Comparison of ENCODE assay signal across 8 cellular contexts in the genomic region with DNA sequence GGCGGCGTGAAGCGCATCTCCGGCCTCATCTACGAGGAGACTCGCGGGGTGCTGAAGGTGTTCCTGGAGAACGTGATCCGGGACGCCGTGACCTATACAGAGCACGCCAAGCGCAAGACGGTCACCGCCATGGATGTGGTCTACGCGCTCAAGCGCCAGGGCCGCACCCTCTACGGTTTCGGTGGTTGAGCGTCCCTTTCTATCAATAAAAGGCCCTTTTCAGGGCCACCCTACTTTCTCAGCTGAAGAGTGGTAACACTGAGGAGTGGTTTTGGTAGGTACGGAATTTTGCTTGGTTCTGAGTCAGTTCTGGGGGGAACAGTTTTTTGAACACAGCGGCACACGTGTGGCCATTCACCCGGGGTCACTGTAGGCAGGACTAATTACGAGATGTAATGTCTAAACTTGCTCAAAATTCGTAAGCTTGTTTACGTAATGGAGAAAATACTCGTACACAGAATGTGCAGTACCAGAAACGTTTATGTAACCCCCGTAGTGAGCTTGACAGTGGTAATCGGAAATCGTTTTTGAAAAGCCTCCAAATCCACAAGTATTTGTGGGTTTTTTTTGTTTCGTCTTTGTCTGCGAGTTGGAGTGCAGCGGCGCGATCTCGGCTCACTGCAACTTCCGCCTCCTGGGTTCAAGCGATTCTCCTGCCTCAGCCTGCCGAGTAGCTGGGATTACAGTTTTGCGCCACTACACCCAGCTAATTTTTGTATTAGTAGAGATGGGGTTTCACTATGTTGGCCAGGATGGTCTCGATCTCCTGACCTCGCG.
A peak's percentile ranks its signal among the peaks of the same experiment; 100 is the strongest.
DNase-seq lines count a peak whose midpoint lies in the region; ATAC-seq and TF ChIP-seq lines count a peak whose summit lies in the region.
"Not testable (repeated sequence)": the region's sequence is repeated elsewhere in the genome, so short reads cannot be mapped to it uniquely, and the experiment has no call there.

No MANE protein-coding gene starts in this region.

- not testable (repeated sequence) for H3K36me3 ChIP-seq in HCT116 (ENCODE audit: control insufficient read depth in 1 of 2, insufficient read depth in 2 of 2, low read length in 2 of 2); naive thymus-derived CD4-positive, alpha-beta T cell (ENCODE audit: control insufficient read depth in 2 of 3, insufficient read depth in 3 of 3, low read length in 3 of 3); tibial artery

- H3K9me3 ChIP-seq in HCT116 (ENCODE audit: control insufficient read depth in 1 of 2, insufficient read depth in 1 of 2, low read depth in 1 of 2, low read length in 2 of 2); naive thymus-derived CD4-positive, alpha-beta T cell (ENCODE audit: control insufficient read depth in 2 of 3, low read length in 3 of 3); tibial artery: not testable (repeated sequence)

- peak; percentile 80 for ATAC-seq in HCT116
- peak; percentile 80 for ATAC-seq in naive thymus-derived CD4-positive, alpha-beta T cell

- H3K9me2 ChIP-seq in HCT116 (ENCODE audit: insufficient read depth): not testable (repeated sequence)

- H3K4me3 ChIP-seq in GM12875 (ENCODE audit: low read depth, low read length) (peak overlapping the region; percentile 54), HCT116 (replicated peaks in 1 of 2; ENCODE audit: low read depth in 1 of 2, low read length in 2 of 2) (peak overlapping the region; percentile 50 to 71), tibial artery (peak overlapping the region; percentile 45 to 61)
- peak overlapping the region; percentile 87 for H3K4me3 ChIP-seq in naive thymus-derived CD4-positive, alpha-beta T cell (ENCODE audit: low read length)

- H3K79me2 ChIP-seq in HCT116 (ENCODE audit: insufficient read depth, low read length): not testable (repeated sequence)

- peak overlapping the region; percentile 87 to 97 (median 95) for H3K4me3 Mint-ChIP-seq in IgD-negative memory B cell
- H3K4me3 Mint-ChIP-seq in naive thymus-derived CD4-positive, alpha-beta T cell: peak overlapping the region; percentile 82 to 99 (median 94)

- TF ChIP-seq RAD21 in HCT116 (IDR thresholded peaks at IDR 0.05; ENCODE audit: low read depth): not testable (repeated sequence)

- peak; percentile 37 for DNase-seq in HCT116 (ENCODE audit: low read depth, low spot score)
- DNase-seq in RKO (ENCODE audit: low spot score): peak; percentile 83
- DNase-seq in activated effector memory CD4-positive, alpha-beta T cell treated with anti-CD3 and anti-CD28 coated beads, Interleukin-2, amount 50 U/mL, for 16 hours: peak; percentile 76
- DNase-seq in fibroblast of peridontal ligament (ENCODE audit: extremely low read depth): peak; percentile 87
- peak in 8 of 9 donors; percentile 45 to 84 (median 79) for DNase-seq in naive thymus-derived CD4-positive, alpha-beta T cell
- not testable (repeated sequence) for DNase-seq in tibial artery

- POLR2A ChIA-PET in HCT116 (lab: Charles Lee): interaction anchor here (1.4 to 9.0 kb wide), 8 partner anchors 10 to 1803 kb away, joined by 4 to 173 read pairs (median 50); a partner anchor contains a TSS
- POLR2A ChIA-PET in naive thymus-derived CD4-positive, alpha-beta T cell (lab: Charles Lee): interaction anchor here (0.6 to 9.2 kb wide), 40 partner anchors 11 to 1804 kb away, joined by 3 to 445 read pairs (median 5); a partner anchor contains a TSS

- H3K27ac Mint-ChIP-seq in IgD-negative memory B cell: peak overlapping the region; percentile 89 to 99 (median 99)
- H3K27ac Mint-ChIP-seq in naive thymus-derived CD4-positive, alpha-beta T cell: peak overlapping the region; percentile 90 to 100 (median 98)

- CTCF ChIA-PET in HCT116 (lab: Charles Lee): interaction anchor here (1.1 to 1.4 kb wide), 3 partner anchors 10 to 72 kb away, joined by 3 to 5 read pairs (median 3); no protein-coding TSS in a partner anchor
- CTCF ChIA-PET in naive thymus-derived CD4-positive, alpha-beta T cell (lab: Charles Lee): interaction anchor here (0.7 to 2.5 kb wide), 9 partner anchors 10 to 78 kb away, joined by 3 to 11 read pairs (median 5); a partner anchor contains a TSS

- peaks cover 12 to 38% of the 10 kb centered on the region in 2 experiments; a peak in 3 of 4 replicates for H3K4me1 ChIP-seq in HCT116 (ENCODE audit: control insufficient read depth in 1 of 2, insufficient read depth in 2 of 2, low read length in 2 of 2)
- H3K4me1 ChIP-seq in naive thymus-derived CD4-positive, alpha-beta T cell (ENCODE audit: control insufficient read depth in 2 of 2, insufficient read depth in 2 of 2, low read length in 2 of 2); tibial artery: not testable (repeated sequence)

- H4K20me1 ChIP-seq in HCT116 (ENCODE audit: insufficient read depth): not testable (repeated sequence)

- peaks cover 10 to 24% (median 10%) of the 10 kb centered on the region in 3 donors for H3K4me1 Mint-ChIP-seq in IgD-negative memory B cell
- H3K4me1 Mint-ChIP-seq in naive thymus-derived CD4-positive, alpha-beta T cell: peaks cover 9 to 50% (median 26%) of the 10 kb centered on the region in 7 donors

- peak overlapping the region; percentile 88 for H3K9ac ChIP-seq in HCT116 (ENCODE audit: low read length)

- intact Hi-C loops in HCT116 (cut with micrococcal nuclease); tibial artery (cut with DNase I; ENCODE audit: low total_unique reads): not testable (repeated sequence)
- intact Hi-C loops in naive thymus-derived CD4-positive, alpha-beta T cell (cut with micrococcal nuclease): loop anchor here (1.0 to 2.0 kb wide), 6 partner anchors 10 to 70 kb away; a partner anchor contains a TSS

- H3K27me3 Mint-ChIP-seq in IgD-negative memory B cell; naive thymus-derived CD4-positive, alpha-beta T cell: not testable (repeated sequence)

- RAD21 ChIA-PET in HCT116 (lab: Charles Lee; ENCODE audit: low non-redundant PET in 1 of 2, low total read pairs in 2 of 2, uncharacterized antibody in 2 of 2, unreplicated experiment in 2 of 2): interaction anchor here in 1 of 2 experiments (0.7 kb wide), 1 partner anchor 70 kb away, joined by 3 read pairs; no protein-coding TSS in a partner anchor

- H3K9me3 Mint-ChIP-seq in IgD-negative memory B cell: not testable (repeated sequence)
- H3K9me3 Mint-ChIP-seq in naive thymus-derived CD4-positive, alpha-beta T cell: peaks cover 0 to 11% (median 0%) of the 10 kb centered on the region in 11 donors

- H2AFZ ChIP-seq in HCT116 (ENCODE audit: low read depth, low read length, poor library complexity, severe bottlenecking): not testable (repeated sequence)

- not testable (repeated sequence) for H3K27me3 ChIP-seq in HCT116 (ENCODE audit: insufficient read depth, low read length); naive thymus-derived CD4-positive, alpha-beta T cell (ENCODE audit: control insufficient read depth in 2 of 2, insufficient read depth in 2 of 2, low read length in 2 of 2)
- H3K27me3 ChIP-seq in tibial artery: peaks cover 0 to 16% of the 10 kb centered on the region in 2 donors

- H3K36me3 Mint-ChIP-seq in IgD-negative memory B cell; naive thymus-derived CD4-positive, alpha-beta T cell: not testable (repeated sequence)

- BruUV-seq in HCT116 (replicated peaks; lab: Mats Ljungman, UMichigan): TSS peak; percentile 93

- TF ChIP-seq CTCF in GM12875 (IDR thresholded peaks at IDR 0.05; ENCODE audit: borderline replicate concordance, insufficient read depth, low read depth, low read length); HCT116 (IDR thresholded peaks at IDR 0.05 in 2 of 3, conservative IDR thresholded peaks at IDR 0.05 in 1 of 3; ENCODE audit: borderline replicate concordance in 1 of 3, insufficient read depth in 1 of 3, low read depth in 2 of 3, low read length in 2 of 3); tibial artery (IDR thresholded peaks at IDR 0.05): not testable (repeated sequence)

- H3K27ac ChIP-seq in HCT116 (ENCODE audit: low read depth, low read length) (peak overlapping the region; percentile 76), tibial artery (peak overlapping the region; percentile 39 to 77)
- peak overlapping the region; percentile 89 for H3K27ac ChIP-seq in naive thymus-derived CD4-positive, alpha-beta T cell (ENCODE audit: low read depth, low read length)

- TF ChIP-seq POLR2A in HCT116 (IDR thresholded peaks at IDR 0.05; ENCODE audit: borderline replicate concordance, extremely low read depth, insufficient read depth, insufficient read length): peak; percentile 98

- H3K4me2 ChIP-seq in HCT116 (ENCODE audit: low read length): peak overlapping the region; percentile 91

TF ChIP-seq in HCT116, 20 proteins besides CTCF, POLR2A, EP300 and RAD21:
- TF ChIP-seq ZFX (IDR thresholded peaks at IDR 0.05): 0 out of 2 replicates have a peak, but pooled peaks have one; percentile 8
- peak; percentile 72 for TF ChIP-seq SIN3A (IDR thresholded peaks at IDR 0.05; ENCODE audit: low read depth)
- TF ChIP-seq POLR2AphosphoS5 (IDR thresholded peaks at IDR 0.05; ENCODE audit: low read depth, low read length): peak; percentile 71
TF ChIP-seq in HCT116: peak in this region for 3; not testable (repeated sequence) for 17.
